11 cellular contexts compared by ENCODE assay signal in genomic region chr20:37071481-37071911, GRCh38. TPM values are rescaled to one million over a fixed set of nuclear protein-coding genes. Genes with fewer than 3 reads are reported as not detected.
DNase-seq lines count a peak whose midpoint lies in the region; ATAC-seq and TF ChIP-seq lines count a peak whose summit lies in the region.
"Had no signal": no experiment of that assay in that cellular context is flagged by ENCODE, and none has a peak within 500 bp of the region (broad histone marks: within the 10 kb centered on the region; RNA-seq: fewer than 3 reads in every experiment).

No MANE protein-coding gene starts in this region.

- no peak overlapping the region for H2AFZ ChIP-seq in PC-3 (ENCODE audit: low read length)

- TF ChIP-seq CTCF in PC-3 (conservative IDR thresholded peaks at IDR 0.05; ENCODE audit: low read depth, low read length) (no peak), lower leg skin (IDR thresholded peaks at IDR 0.05) (no peak)

- no peaks in the 10 kb centered on the region for H3K9me3 ChIP-seq in CD4-positive, alpha-beta memory T cell (ENCODE audit: control insufficient read depth in 1 of 2, low read length in 2 of 2)
- no peaks in the 10 kb centered on the region for H3K9me3 ChIP-seq in PC-3 (ENCODE audit: low read length)
- no peaks in the 10 kb centered on the region for H3K9me3 ChIP-seq in aorta (ENCODE audit: control insufficient read depth, low read length)

- no peak overlapping the region for H3K4me2 ChIP-seq in PC-3 (ENCODE audit: low read length)

- POLR2A ChIA-PET in CD4-positive, alpha-beta memory T cell (lab: Charles Lee; ENCODE audit: partially characterized antibody), result interaction anchor here (1.2 to 3.7 kb wide), 5 partner anchors 22 to 97 kb away, joined by 3 to 28 read pairs (median 10); partner anchors contain the start of gene RBL1
- POLR2A ChIA-PET in PC-3 (lab: Charles Lee; ENCODE audit: unreplicated experiment), result no interaction called here

- peaks cover 5% of the 10 kb centered on the region; the same call in 1 of the 2 replicates for H4K20me1 ChIP-seq in PC-3 (ENCODE audit: low read length)

- peaks cover 15 to 35% (median 28%) of the 10 kb centered on the region in 4 donors for H3K4me1 Mint-ChIP-seq in CD4-positive, alpha-beta memory T cell

- TF ChIP-seq POLR2A in lower leg skin (IDR thresholded peaks at IDR 0.05), result no peak

- H3K27ac Mint-ChIP-seq in CD4-positive, alpha-beta memory T cell, result peak overlapping the region; percentile 82 to 95 (median 88)
- H3K27ac Mint-ChIP-seq: type B pancreatic cell had no signal

- no peak overlapping the region for H3K9ac ChIP-seq in PC-3 (ENCODE audit: low read length)

- H3K9me3 Mint-ChIP-seq in CD4-positive, alpha-beta memory T cell, result no peaks in the 10 kb centered on the region
- H3K9me3 Mint-ChIP-seq: type B pancreatic cell had no signal

- H3K36me3 ChIP-seq in CD4-positive, alpha-beta memory T cell (ENCODE audit: insufficient read depth, low read length), result peaks cover 4% of the 10 kb centered on the region
- H3K36me3 ChIP-seq in PC-3 (ENCODE audit: low read depth, low read length), result peaks cover 15% of the 10 kb centered on the region
- H3K36me3 ChIP-seq in aorta (ENCODE audit: control insufficient read depth in 1 of 2, insufficient read depth in 2 of 2, low read length in 1 of 2), result no peaks in the 10 kb centered on the region

- no peak overlapping the region for H3K4me3 ChIP-seq in CD4-positive, alpha-beta memory T cell (ENCODE audit: low read length in 2 of 2)
- H3K4me3 ChIP-seq in PC-3 (ENCODE audit: low read length) (no peak overlapping the region), lower leg skin (ENCODE audit: low read depth, poor library complexity, severe bottlenecking) (no peak overlapping the region), aorta (ENCODE audit: low read length in 2 of 2) (no peak overlapping the region)

- H3K4me1 ChIP-seq in CD4-positive, alpha-beta memory T cell (ENCODE audit: insufficient read depth, low read length), result peaks cover 36% of the 10 kb centered on the region
- H3K4me1 ChIP-seq in PC-3 (ENCODE audit: insufficient read depth, low read length), result no peaks in the 10 kb centered on the region
- no peaks in the 10 kb centered on the region for H3K4me1 ChIP-seq in aorta (ENCODE audit: control insufficient read depth in 1 of 2, insufficient read depth in 2 of 2, low read length in 2 of 2)

- H3K27me3 ChIP-seq in CD4-positive, alpha-beta memory T cell (ENCODE audit: insufficient read depth, low read length), result no peaks in the 10 kb centered on the region
- H3K27me3 ChIP-seq in PC-3 (ENCODE audit: low read length) (no peaks in the 10 kb centered on the region), aorta (ENCODE audit: control insufficient read depth in 1 of 2, insufficient read depth in 2 of 2, low read length in 1 of 2) (no peaks in the 10 kb centered on the region)

- no peaks in the 10 kb centered on the region for H3K9me2 ChIP-seq in PC-3 (replicated peaks; ENCODE audit: low read length)

- DNase-seq in CD4-positive, alpha-beta memory T cell, result peak; percentile 8 to 58 (median 32)
- DNase-seq in PC-3 (peak; percentile 21), lower leg skin (ENCODE audit: low spot score in 2 of 2) (peak; percentile 18 to 66), aorta (no peak)
- peak; percentile 30 for DNase-seq in activated naive CD4-positive, alpha-beta T cell treated with anti-CD3 and anti-CD28 coated beads, Interleukin-2, amount 50 U/mL, for 16 hours
- DNase-seq: naive B cell, NCI-H446 had no signal

- intact Hi-C loops in CD4-positive, alpha-beta memory T cell (cut with micrococcal nuclease), result no loop called here
- intact Hi-C loops in PC-3 (cut with micrococcal nuclease) (no loop called here), lower leg skin (cut with DNase I; ENCODE audit: low total_unique reads) (no loop called here), aorta (cut with DNase I) (no loop called here)

- peak overlapping the region; percentile 29 for H3K27ac ChIP-seq in CD4-positive, alpha-beta memory T cell (ENCODE audit: low read depth, low read length)
- H3K27ac ChIP-seq in PC-3 (ENCODE audit: low read length), result no peak overlapping the region
- H3K27ac ChIP-seq in aorta (ENCODE audit: low read depth in 1 of 2, low read length in 2 of 2), result no peak overlapping the region

- no TSS peak for BruUV-seq in PC-3 (replicated peaks; lab: Mats Ljungman, UMichigan)

- CTCF ChIA-PET in CD4-positive, alpha-beta memory T cell (lab: Charles Lee; ENCODE audit: partially characterized antibody), result interaction anchor here (0.7 to 2.3 kb wide), 5 partner anchors 7 to 105 kb away, joined by 3 to 16 read pairs (median 4); no protein-coding TSS in a partner anchor
- CTCF ChIA-PET in PC-3 (lab: Charles Lee), result no interaction called here

- ATAC-seq in PC-3 (peak; percentile 37; the same call in 1 of the 2 replicates), HG03095 (IDR thresholded peaks at IDR 0.05; ENCODE audit: unreplicated experiment) (no peak), HG03469 (IDR thresholded peaks at IDR 0.05; ENCODE audit: unreplicated experiment) (no peak), aorta (ENCODE audit: low FRiP score) (no peak), HG03097 (IDR thresholded peaks at IDR 0.05; ENCODE audit: low FRiP score, unreplicated experiment) (no peak)

- peak overlapping the region in 7 of 8 donors; percentile 18 to 77 (median 65) for H3K4me3 Mint-ChIP-seq in CD4-positive, alpha-beta memory T cell
- H3K4me3 Mint-ChIP-seq: type B pancreatic cell had no signal

- H3F3A ChIP-seq in PC-3 (ENCODE audit: low read length, unreplicated experiment), result no peaks in the 10 kb centered on the region

- peaks cover 21 to 23% of the 10 kb centered on the region in 2 donors for H3K36me3 Mint-ChIP-seq in CD4-positive, alpha-beta memory T cell

- WGBS in lower leg skin, 2 donors, result 39 to 59% methylated on average over 4 of the region's 4 CpGs
- 65 to 70% methylated on average over 4 of the region's 4 CpGs for WGBS in aorta, 2 donors

- peaks cover 9% of the 10 kb centered on the region; the same call in 1 of the 2 replicates for H3K79me2 ChIP-seq in PC-3 (ENCODE audit: low read length)

- H3K27me3 Mint-ChIP-seq in CD4-positive, alpha-beta memory T cell, result no peaks in the 10 kb centered on the region
- H3K27me3 Mint-ChIP-seq: naive B cell, type B pancreatic cell had no signal

RNA-seq across cellular contexts. Expression of gene RBL1, which starts 24.3 kb away (rescaled TPM):
- 10 to 100 TPM; 29.9 to 39.6 TPM for total RNA-seq in CD4-positive, alpha-beta memory T cell
- polyA plus RNA-seq in CD4-positive, alpha-beta memory T cell, result 10 to 100 TPM in 1 of 2 donors, 1 to 10 TPM in 1; 7.0 to 16.6 TPM
- total RNA-seq in PC-3 (2014; rRNA removed), result 17.3 and 41.1 TPM in 2 replicates
- total RNA-seq in lower leg skin, result 1 to 10 TPM; 3.4 to 5.3 (median 4.8) TPM
- 1 to 10 TPM; 5.6 to 8.9 TPM for total RNA-seq in aorta
- 1 to 10 TPM in 1 of 2 donors, under 1 TPM in 1; 0.38 to 1.8 TPM for polyA plus RNA-seq in aorta

Comparison
In these comparisons a context has a peak if more than half of its experiments do, and no peak if none do; other contexts are left out.
1. DNase-seq: peak in CD4-positive, alpha-beta memory T cell (5 of 5), PC-3 (single experiment), activated naive CD4-positive, alpha-beta T cell treated with anti-CD3 and anti-CD28 coated beads, Interleukin-2, amount 50 U/mL, for 16 hours (single experiment) and lower leg skin (2 of 2); none in aorta (0 of 2).